ENCODE assay signal across 13 cellular contexts in the genomic region with DNA sequence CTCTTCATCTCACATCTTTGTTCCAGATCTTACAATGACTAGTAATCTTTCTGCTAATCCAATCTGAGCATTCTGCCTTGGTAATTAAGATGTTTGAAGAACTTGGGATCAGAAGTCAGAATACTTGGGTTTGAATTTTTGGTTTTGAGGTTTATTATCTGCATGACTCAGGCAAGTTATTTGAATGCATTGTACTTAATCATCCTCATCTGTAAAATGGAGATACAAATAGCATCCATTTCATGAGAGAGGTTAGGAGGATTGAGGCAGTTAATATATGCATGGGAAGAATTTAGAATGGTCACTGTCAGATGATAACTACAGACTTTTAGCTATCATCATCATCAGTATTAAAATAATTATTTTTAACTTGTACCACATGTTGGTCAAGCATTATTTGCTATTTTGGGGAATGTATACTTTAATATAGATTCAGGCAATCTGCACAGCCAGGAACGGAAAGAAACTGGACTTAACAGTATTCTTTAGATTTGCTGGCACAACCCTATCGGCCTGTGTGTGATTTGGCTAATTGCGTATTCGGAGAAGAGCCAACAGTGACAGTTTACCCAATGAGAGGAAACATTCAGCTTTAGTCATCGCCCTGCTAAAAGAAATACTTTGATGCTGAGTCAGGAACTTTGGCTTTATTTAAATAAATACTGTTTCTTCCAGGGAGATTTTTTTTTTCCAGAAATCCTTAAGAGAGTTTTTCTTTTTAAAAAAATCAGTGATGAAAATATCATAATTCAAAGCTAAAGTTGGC.
DNase-seq lines count a peak whose midpoint lies in the region; ATAC-seq and TF ChIP-seq lines count a peak whose summit lies in the region.
"Had no signal": no experiment of that assay in that cellular context is flagged by ENCODE, and none has a peak within 500 bp of the region (broad histone marks: within the 10 kb centered on the region; RNA-seq: fewer than 3 reads in every experiment).

No MANE protein-coding gene starts in this region.

- H3K27me3 Mint-ChIP-seq in MCF 10A (ENCODE audit: insufficient read depth, unreplicated experiment): peaks cover 32% of the 10 kb centered on the region

- no peak for TF ChIP-seq CTCF in MCF 10A (IDR thresholded peaks at IDR 0.05; ENCODE audit: unreplicated experiment)
- no peak for TF ChIP-seq CTCF in breast epithelium (IDR thresholded peaks at IDR 0.05)
- TF ChIP-seq CTCF in hepatocyte (IDR thresholded peaks at IDR 0.05; ENCODE audit: poor library complexity): no peak

- no peaks in the 10 kb centered on the region for H3K4me1 ChIP-seq in breast epithelium
- peaks cover 19% of the 10 kb centered on the region for H3K4me1 ChIP-seq in adipocyte (ENCODE audit: control insufficient read depth, insufficient read depth, low read length)
- H3K4me1 ChIP-seq in hepatocyte (ENCODE audit: insufficient read depth): no peaks in the 10 kb centered on the region
- H3K4me1 ChIP-seq in aorta (ENCODE audit: control insufficient read depth in 1 of 2, insufficient read depth in 2 of 2, low read length in 2 of 2): no peaks in the 10 kb centered on the region

- DNase-seq in MCF 10A (ENCODE audit: unreplicated experiment): peak; percentile 80
- no peak for DNase-seq in breast epithelium (ENCODE audit: low spot score in 2 of 2)
- DNase-seq in adipocyte (ENCODE audit: low read depth): peak; percentile 95
- DNase-seq in hepatocyte (ENCODE audit: low spot score): peak; percentile 28
- no peak for DNase-seq in aorta
- no peak for DNase-seq in GDM1 (lab: John Stamatoyannopoulos, UW)
- no peak for DNase-seq in NCI-H1105 treated with DMSO at 0.1 percent for 48 hours (lab: John Stamatoyannopoulos, UW)
- DNase-seq: activated CD4-positive, CD25-positive, alpha-beta regulatory T cell; activated gamma-delta T cell treated with Interleukin-2 at 50 U/mL for 16 hours; AML-193; immature natural killer cell; stimulated activated CD4-positive, alpha-beta T cell treated with anti-CD3 and anti-CD28 coated beads, Interleukin-4, amount 100 ng/mL, for 4 hours had no signal

- CTCF ChIA-PET in MCF 10A (lab: Yijun Ruan, JAX): no interaction called here

- no peaks in the 10 kb centered on the region for H3K36me3 Mint-ChIP-seq in MCF 10A (ENCODE audit: insufficient read depth, unreplicated experiment)

- POLR2A ChIA-PET in MCF 10A (lab: Yijun Ruan, JAX): no interaction called here

- H3K4me3 Mint-ChIP-seq in MCF 10A (ENCODE audit: unreplicated experiment): no peak overlapping the region
- H3K4me3 Mint-ChIP-seq: immature natural killer cell had no signal

- intact Hi-C loops in MCF 10A (cut with micrococcal nuclease) (no loop called here), breast epithelium (cut with DNase I; ENCODE audit: low total_unique reads) (no loop called here), aorta (cut with DNase I) (no loop called here)

- no peaks in the 10 kb centered on the region for H3K9me3 ChIP-seq in breast epithelium
- H3K9me3 ChIP-seq in adipocyte (ENCODE audit: control insufficient read depth, low read length): no peaks in the 10 kb centered on the region
- no peaks in the 10 kb centered on the region for H3K9me3 ChIP-seq in hepatocyte (ENCODE audit: low read depth)
- H3K9me3 ChIP-seq in aorta (ENCODE audit: control insufficient read depth, low read length): no peaks in the 10 kb centered on the region

- H3K9ac ChIP-seq in adipocyte (ENCODE audit: low read length): no peak overlapping the region

- BruUV-seq in MCF 10A (replicated peaks; lab: Mats Ljungman, UMichigan): no TSS peak

- H3K27me3 ChIP-seq in breast epithelium (no peaks in the 10 kb centered on the region), adipocyte (replicated peaks; ENCODE audit: control insufficient read depth, insufficient read depth, low read length) (no peaks in the 10 kb centered on the region), hepatocyte (no peaks in the 10 kb centered on the region), aorta (ENCODE audit: control insufficient read depth in 1 of 2, insufficient read depth in 2 of 2, low read length in 1 of 2) (no peaks in the 10 kb centered on the region)

- no peaks in the 10 kb centered on the region for H3K36me3 ChIP-seq in breast epithelium
- H3K36me3 ChIP-seq in adipocyte (ENCODE audit: control insufficient read depth, insufficient read depth, low read length, severe bottlenecking): no peaks in the 10 kb centered on the region
- no peaks in the 10 kb centered on the region for H3K36me3 ChIP-seq in hepatocyte (replicated peaks; ENCODE audit: insufficient read depth, low read depth)
- H3K36me3 ChIP-seq in aorta (ENCODE audit: control insufficient read depth in 1 of 2, insufficient read depth in 2 of 2, low read length in 1 of 2): no peaks in the 10 kb centered on the region

- H2AFZ ChIP-seq in hepatocyte: no peak overlapping the region

- H3K27ac Mint-ChIP-seq in MCF 10A (ENCODE audit: low read depth, unreplicated experiment): no peak overlapping the region
- H3K27ac Mint-ChIP-seq: immature natural killer cell had no signal

- no peaks in the 10 kb centered on the region for H4K20me1 ChIP-seq in hepatocyte (ENCODE audit: insufficient read depth, poor library complexity, severe bottlenecking)

- H3K9me3 Mint-ChIP-seq in MCF 10A (ENCODE audit: unreplicated experiment): no peaks in the 10 kb centered on the region

- peak; percentile 38 for ATAC-seq in aorta (ENCODE audit: low FRiP score)
- ATAC-seq in GM21717 (IDR thresholded peaks at IDR 0.05; ENCODE audit: unreplicated experiment): no peak

- TF ChIP-seq POLR2A in breast epithelium (IDR thresholded peaks at IDR 0.05): no peak

- WGBS in hepatocyte (ENCODE audit: low lambda C conversion rate, missing lambda C conversion rate): 50% methylated on average over 5 of the region's 5 CpGs
- WGBS in aorta, 2 donors: 5 to 7% methylated on average over 5 of the region's 5 CpGs

- H3K4me3 ChIP-seq in breast epithelium (no peak overlapping the region), adipocyte (ENCODE audit: low read length) (peak overlapping the region; percentile 20), hepatocyte (no peak overlapping the region), aorta (ENCODE audit: low read length in 2 of 2) (no peak overlapping the region)

- no peak overlapping the region for H3K27ac ChIP-seq in breast epithelium
- no peak overlapping the region for H3K27ac ChIP-seq in hepatocyte
- H3K27ac ChIP-seq in aorta (ENCODE audit: low read depth in 1 of 2, low read length in 2 of 2): no peak overlapping the region

- no peaks in the 10 kb centered on the region for H3K79me2 ChIP-seq in hepatocyte

- peaks cover 10% of the 10 kb centered on the region for H3K4me1 Mint-ChIP-seq in MCF 10A (ENCODE audit: insufficient read depth, unreplicated experiment)
- H3K4me1 Mint-ChIP-seq: immature natural killer cell had no signal

- no peaks in the 10 kb centered on the region for H3K9me2 ChIP-seq in hepatocyte (replicated peaks; ENCODE audit: insufficient read depth)

- no peak overlapping the region for H3K4me2 ChIP-seq in hepatocyte

Comparison
In these comparisons a context has a peak if more than half of its experiments do, and no peak if none do; other contexts are left out.
1. DNase-seq: peak in MCF 10A (single experiment), adipocyte (single experiment) and hepatocyte (single experiment); none in breast epithelium (0 of 2), aorta (0 of 2), GDM1 (single experiment) and NCI-H1105 treated with DMSO at 0.1 percent for 48 hours (single experiment).